Comparison of ENCODE assay signal across 22 cellular contexts in the genomic region with DNA sequence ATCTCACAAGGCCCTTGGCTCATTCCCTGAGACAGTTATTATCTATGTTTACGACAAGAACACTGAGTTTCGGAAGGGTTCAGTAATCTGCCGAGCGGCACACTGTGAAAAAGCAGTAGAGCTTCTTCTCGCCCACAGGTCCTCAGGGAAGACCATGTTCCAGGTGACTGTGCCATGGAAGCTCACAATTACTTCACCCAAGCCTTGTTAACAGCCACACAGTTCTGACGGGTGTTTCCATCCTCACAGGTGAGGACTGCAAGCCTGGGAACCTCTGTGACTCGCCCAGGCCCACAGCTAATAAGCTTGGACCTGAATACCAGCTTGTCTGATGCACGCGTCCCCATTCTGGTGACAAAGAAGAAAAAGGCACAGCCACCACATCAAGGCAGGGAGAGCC.
"Had no signal": no experiment of that assay in that cellular context is flagged by ENCODE, and none has a peak within 500 bp of the region (broad histone marks: within the 10 kb centered on the region; RNA-seq: fewer than 3 reads in every experiment).

No MANE protein-coding gene starts in this region.

- H3K27ac ChIP-seq: RWPE1 had no signal

- H3K4me2 ChIP-seq: SK-N-SH had no signal

- H3K9me2 ChIP-seq: SK-N-SH had no signal

- DNase-seq: KBM-7, MG63, NCI-H1092, NCI-H1105 treated with DMSO at 0.1 percent for 48 hours, NCI-H1417 treated with DMSO at 0.1 percent for 48 hours, NCI-H146, NCI-H1694 treated with DMSO at 0.1 percent for 48 hours, NCI-H1930, NCI-H2081, NCI-H2107, NCI-H226, NCI-H446, NCI-H510A, NCI-H524 treated with DMSO at 0.1 percent for 48 hours, NCI-H69, NCI-H774, PC-3, SHP77, SK-N-SH, SW 1271 had no signal

- ATAC-seq: Panc1, PC-3 had no signal

- H3K4me3 ChIP-seq: MG63 had no signal

- H3K9ac ChIP-seq: SK-N-SH had no signal

- H3K27me3 ChIP-seq: MG63 had no signal

- H3K9me3 ChIP-seq: MG63, SK-N-SH had no signal
